ENCODE assay signal across 8 cellular contexts in genomic region chr13:28495586-28496564, GRCh38. TPM values are rescaled to one million over a fixed set of nuclear protein-coding genes. Genes with fewer than 3 reads are reported as not detected.
DNase-seq lines count a peak whose midpoint lies in the region; ATAC-seq and TF ChIP-seq lines count a peak whose summit lies in the region.

No MANE protein-coding gene starts in this region.

- ATAC-seq in GM19397 (IDR thresholded peaks at IDR 0.05; ENCODE audit: unreplicated experiment), result no peak

- no peak overlapping the region for H3K27ac ChIP-seq in colonic mucosa

- TF ChIP-seq CTCF in BJ (IDR thresholded peaks at IDR 0.05; ENCODE audit: insufficient read depth, low read depth, low read length) (no peak), colonic mucosa (IDR thresholded peaks at IDR 0.05) (no peak), nephron (IDR thresholded peaks at IDR 0.05; ENCODE audit: unreplicated experiment in 3 of 3) (no peak)

- H3K27me3 ChIP-seq in BJ (ENCODE audit: control insufficient read depth, insufficient read depth, low read length), result no peaks in the 10 kb centered on the region
- H3K27me3 ChIP-seq in colonic mucosa, result peaks cover 45% of the 10 kb centered on the region

- intact Hi-C loops in colonic mucosa (cut with DNase I), result no loop called here

- no peaks in the 10 kb centered on the region for H3K9me3 Mint-ChIP-seq in nephron

- H3K9ac ChIP-seq in colonic mucosa (ENCODE audit: low read depth in 2 of 2, low read length in 2 of 2), result no peak overlapping the region

- H3K4me3 Mint-ChIP-seq in nephron, result peak overlapping the region; percentile 77 to 80 (median 80)

- no peaks in the 10 kb centered on the region for H3K9me3 ChIP-seq in colonic mucosa

- H3K4me3 ChIP-seq in BJ (ENCODE audit: low read depth, low read length), result peak overlapping the region; percentile 93
- peak overlapping the region; percentile 70 for H3K4me3 ChIP-seq in Jurkat, Clone E6-1 (ENCODE audit: low read length)
- peak overlapping the region; percentile 42 for H3K4me3 ChIP-seq in colonic mucosa

- H3K27ac Mint-ChIP-seq in nephron, result no peak overlapping the region

- peaks cover 5% of the 10 kb centered on the region for H3K4me1 Mint-ChIP-seq in nephron

- H3K27me3 Mint-ChIP-seq in nephron (ENCODE audit: low read depth), result peaks cover 93% of the 10 kb centered on the region

- H3K36me3 Mint-ChIP-seq in nephron (ENCODE audit: low read depth), result no peaks in the 10 kb centered on the region

- CTCF ChIA-PET in BJ (lab: Yijun Ruan, JAX), result interaction anchor here (0.6 to 1.4 kb wide), 8 partner anchors 10 to 171 kb away, joined by 3 to 7 read pairs (median 4); no protein-coding TSS in a partner anchor

- H3K4me1 ChIP-seq in colonic mucosa, result peaks cover 14% of the 10 kb centered on the region

- H3K36me3 ChIP-seq in BJ (ENCODE audit: control insufficient read depth, insufficient read depth, low read length) (no peaks in the 10 kb centered on the region), colonic mucosa (no peaks in the 10 kb centered on the region)

- POLR2A ChIA-PET in BJ (lab: Charles Lee), result interaction anchor here (0.6 kb wide), 1 partner anchor 107 kb away, joined by 3 read pairs; no protein-coding TSS in a partner anchor

- DNase-seq in BJ (ENCODE audit: low read depth) (no peak), colonic mucosa (no peak), NCI-H2227 treated with DMSO at 0.1 percent for 48 hours (lab: John Stamatoyannopoulos, UW) (no peak), middle frontal gyrus (ENCODE audit: extremely low spot score, low spot score) (no peak), 8988T (no peak)
- DNase-seq in Jurkat, Clone E6-1 (ENCODE audit: low read depth, low spot score), result no peak

RNA-seq across cellular contexts. Expression of gene FLT1, which starts 0.9 kb away (rescaled TPM):
- polyA plus RNA-seq in BJ (2011; rRNA removed), result 37.8 and 68.2 TPM in 2 replicates
- polyA minus RNA-seq in BJ (2011; rRNA and poly(A)+ RNA removed), result 46.0 and 57.1 TPM in 2 replicates
- 3.9 TPM for polyA plus RNA-seq in Jurkat, Clone E6-1 (2012; ENCODE audit: insufficient read depth, insufficient read length)
- total RNA-seq in colonic mucosa, result 10 to 100 TPM in 1 of 2 donors, 1 to 10 TPM in 1; 4.7 to 16.6 TPM

Comparison
In these comparisons a context has a peak if more than half of its experiments do, and no peak if none do; other contexts are left out.
1. H3K4me3 ChIP-seq: peak in every context shown above with its lines; median percentile 93 in BJ; 70 in Jurkat, Clone E6-1; 42 in colonic mucosa.